In the genomic region with DNA sequence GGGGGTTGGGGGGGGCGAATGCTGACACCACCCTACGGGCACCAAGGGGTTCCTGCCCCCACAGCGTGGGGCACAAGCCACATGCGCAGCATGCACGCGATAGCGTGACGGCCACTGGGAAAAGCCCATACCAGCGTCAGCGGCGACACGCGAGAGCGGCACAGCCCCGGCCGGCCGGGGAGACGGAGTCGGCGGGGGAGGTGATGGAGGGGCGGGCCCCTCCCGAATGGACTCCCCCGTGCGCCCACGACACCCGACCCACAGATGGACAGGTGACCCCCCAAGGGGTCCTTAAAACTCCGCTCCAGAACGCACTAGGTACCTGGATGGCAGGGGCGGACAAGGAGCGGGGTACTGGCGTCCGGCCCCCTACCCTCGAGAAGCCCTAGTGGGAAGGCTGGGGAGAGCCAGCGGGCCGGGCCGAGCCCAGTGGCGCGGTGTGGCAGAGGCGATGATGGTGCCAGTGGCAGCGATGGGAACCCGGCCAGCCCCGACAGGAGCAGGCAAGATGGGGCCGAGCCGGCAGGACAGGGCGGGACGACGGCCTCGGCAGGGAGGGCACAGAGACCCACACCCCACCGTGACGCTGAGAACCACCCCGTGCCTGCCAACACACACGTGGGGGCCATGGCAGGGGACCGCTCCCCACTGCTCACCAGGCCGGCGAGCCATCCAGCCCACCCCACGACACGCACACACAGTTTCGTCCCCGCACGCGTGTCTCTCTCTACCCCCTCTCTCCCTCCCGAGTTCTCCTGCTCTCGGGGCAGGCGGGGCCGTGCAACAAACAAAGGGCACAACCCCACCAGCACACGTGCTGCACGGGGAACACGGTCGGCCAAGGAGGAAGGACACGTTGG, we compare ENCODE assay signal across 24 cellular contexts.
"Had no signal": no experiment of that assay in that cellular context is flagged by ENCODE, and none has a peak within 500 bp of the region (broad histone marks: within the 10 kb centered on the region; RNA-seq: fewer than 3 reads in every experiment).

No MANE protein-coding gene starts in this region.

- H3K27me3 Mint-ChIP-seq: activated naive CD8-positive, alpha-beta T cell; activated T-helper 17 cell treated with anti-CD3 and anti-CD28 coated beads, Interleukin-2, amount 50 U/mL, for 72 hours; naive B cell; progenitor cell of endocrine pancreas had no signal

- H3K4me3 Mint-ChIP-seq: activated CD8-positive, alpha-beta T cell treated with anti-CD3 and anti-CD28 coated beads, Interleukin-2, amount 10 ng/mL, durations not matched to agents 7 days and 5 days; activated naive CD8-positive, alpha-beta T cell; activated T-helper 17 cell treated with anti-CD3 and anti-CD28 coated beads, Interleukin-2, amount 50 U/mL, for 72 hours; naive B cell; neural crest cell had no signal

- FAIRE-seq: endometrium, islet of Langerhans had no signal

- ATAC-seq: activated CD8-positive, alpha-beta T cell treated with anti-CD3 and anti-CD28 coated beads, Interleukin-2, amount 10 ng/mL, durations not matched to agents 7 days and 5 days; activated T-helper 17 cell treated with anti-CD3 and anti-CD28 coated beads, Interleukin-2, amount 50 U/mL, for 72 hours; SK-N-SH treated with all-trans-retinoic acid at 6 μM for 48 hours had no signal

- H3K27me3 ChIP-seq: transverse colon, vagina had no signal

- H3K4me3 ChIP-seq: lower lobe of right lung, transverse colon, vagina had no signal

- H3K36me3 ChIP-seq: lower lobe of right lung, transverse colon, vagina had no signal

- DNase-seq: activated CD4-positive, alpha-beta T cell treated with anti-CD3 and anti-CD28 coated beads, Interleukin-2, amount 50 U/mL, for 1 hour; activated CD4-positive, CD25-positive, alpha-beta regulatory T cell treated with anti-CD3 and anti-CD28 coated beads, Interleukin-2, amount 50 U/mL, for 72 hours; activated CD8-positive, alpha-beta T cell treated with anti-CD3 and anti-CD28 coated beads, Interleukin-2, amount 10 ng/mL, durations not matched to agents 7 days and 5 days; activated naive CD4-positive, alpha-beta T cell; activated T-cell treated with anti-CD3 and anti-CD28 coated beads, Interleukin-2, amount 50 U/mL, for 1 hour; amniotic stem cell; erythroblast; foreskin melanocyte; hypothalamus; left cardiac atrium; lower lobe of right lung; naive B cell; stimulated activated CD4-positive, alpha-beta T cell treated with anti-CD3 and anti-CD28 coated beads, Interleukin-12 subunit alpha, Interleukin-12 subunit beta, amount 100 ng/mL, for 4 hours; stimulated activated CD4-positive, alpha-beta T cell treated with anti-CD3 and anti-CD28 coated beads, Interleukin-4, amount 100 ng/mL, for 4 hours; transverse colon had no signal

- H3K27ac Mint-ChIP-seq: activated CD8-positive, alpha-beta T cell treated with anti-CD3 and anti-CD28 coated beads, Interleukin-2, amount 10 ng/mL, durations not matched to agents 7 days and 5 days; activated naive CD8-positive, alpha-beta T cell; activated T-helper 17 cell treated with anti-CD3 and anti-CD28 coated beads, Interleukin-2, amount 50 U/mL, for 72 hours; naive B cell; progenitor cell of endocrine pancreas had no signal

- H3K9me3 ChIP-seq: vagina had no signal

- H3K27ac ChIP-seq: lower lobe of right lung, transverse colon, vagina, VCaP had no signal

- H3K4me1 Mint-ChIP-seq: activated T-helper 17 cell treated with anti-CD3 and anti-CD28 coated beads, Interleukin-2, amount 50 U/mL, for 72 hours; neural crest cell had no signal

- H3K9me3 Mint-ChIP-seq: neural crest cell had no signal

- H3K4me1 ChIP-seq: lower lobe of right lung, transverse colon, vagina had no signal
